Comparison of ENCODE assay signal across 12 cellular contexts in genomic region chr11:131888230-131888826, GRCh38.
DNase-seq lines count a peak whose midpoint lies in the region; ATAC-seq, FAIRE-seq and TF ChIP-seq lines count a peak whose summit lies in the region.
"Had no signal": no experiment of that assay in that cellular context is flagged by ENCODE, and none has a peak within 500 bp of the region (broad histone marks: within the 10 kb centered on the region; RNA-seq: fewer than 3 reads in every experiment).

No MANE protein-coding gene starts in this region.

- H3K4me1 ChIP-seq in BLaER1 treated with 17β-estradiol and CSF1 and Interleukin-3, amounts not matched to agents 10 nM and 100 nM = peaks cover 18 to 26% (median 23%) of the 10 kb centered on the region in 10 experiments; a peak in 19 of 20 replicates
- peaks cover 46% of the 10 kb centered on the region for H3K4me1 ChIP-seq in PC-3 (ENCODE audit: insufficient read depth, low read length)
- H3K4me1 ChIP-seq in right cardiac atrium (ENCODE audit: control insufficient read depth, insufficient read depth, low read length) = no peaks in the 10 kb centered on the region
- H3K4me1 ChIP-seq in left ventricle myocardium inferior = peaks cover 17% of the 10 kb centered on the region

- no peak for TF ChIP-seq CTCF in PC-3 (conservative IDR thresholded peaks at IDR 0.05; ENCODE audit: low read depth, low read length)
- no peak for TF ChIP-seq CTCF in epithelial cell of esophagus (IDR thresholded peaks at IDR 0.05; ENCODE audit: insufficient read depth, low read depth, low read length, missing control alignments)
- no peak for TF ChIP-seq CTCF in left ventricle myocardium inferior (IDR thresholded peaks at IDR 0.05; ENCODE audit: borderline replicate concordance)

- H3K79me2 ChIP-seq in PC-3 (ENCODE audit: low read length) = no peaks in the 10 kb centered on the region

- no peaks in the 10 kb centered on the region for H4K20me1 ChIP-seq in BLaER1 treated with 17β-estradiol and CSF1 and Interleukin-3, amounts not matched to agents 10 nM and 100 nM
- H4K20me1 ChIP-seq in PC-3 (ENCODE audit: low read length) = no peaks in the 10 kb centered on the region

- ATAC-seq in PC-3 (peak; percentile 61), GM19397 (IDR thresholded peaks at IDR 0.05; ENCODE audit: unreplicated experiment) (no peak), right cardiac atrium (no peak)

- H3K9ac ChIP-seq in BLaER1 treated with 17β-estradiol and CSF1 and Interleukin-3, amounts not matched to agents 10 nM and 100 nM = no peak overlapping the region
- H3K9ac ChIP-seq in PC-3 (ENCODE audit: low read length) = peak overlapping the region; percentile 64

- H3K27ac ChIP-seq in BLaER1 treated with 17β-estradiol and CSF1 and Interleukin-3, amounts not matched to agents 10 nM and 100 nM = peak overlapping the region in 1 of 11 experiments; percentile 26; a peak in 1 of 22 replicates
- H3K27ac ChIP-seq in PC-3 (ENCODE audit: low read length) (peak overlapping the region; percentile 87), right cardiac atrium (ENCODE audit: low read length) (no peak overlapping the region), left ventricle myocardium inferior (replicated peaks) (no peak overlapping the region)
- H3K27ac ChIP-seq: WERI-Rb-1 had no signal

- no peaks in the 10 kb centered on the region for H3K27me3 ChIP-seq in BLaER1 treated with 17β-estradiol and CSF1 and Interleukin-3, amounts not matched to agents 10 nM and 100 nM
- no peaks in the 10 kb centered on the region for H3K27me3 ChIP-seq in PC-3 (ENCODE audit: low read length)
- no peaks in the 10 kb centered on the region for H3K27me3 ChIP-seq in right cardiac atrium (ENCODE audit: control insufficient read depth, insufficient read depth)
- H3K27me3 ChIP-seq in left ventricle myocardium inferior (ENCODE audit: low read depth) = peaks cover 43% of the 10 kb centered on the region

- POLR2A ChIA-PET in PC-3 (lab: Charles Lee; ENCODE audit: unreplicated experiment) = interaction anchor here (0.9 kb wide), 1 partner anchor 36 kb away, joined by 4 read pairs; no protein-coding TSS in a partner anchor

- WGBS in right cardiac atrium = 72% methylated on average over 13 of the region's 13 CpGs

- H3F3A ChIP-seq in PC-3 (ENCODE audit: low read length, unreplicated experiment) = no peaks in the 10 kb centered on the region

- no peaks in the 10 kb centered on the region for H3K9me3 ChIP-seq in BLaER1 treated with 17β-estradiol and CSF1 and Interleukin-3, amounts not matched to agents 10 nM and 100 nM (replicated peaks in 1 of 11)
- H3K9me3 ChIP-seq in PC-3 (ENCODE audit: low read length) (no peaks in the 10 kb centered on the region), right cardiac atrium (ENCODE audit: control insufficient read depth, low read length) (no peaks in the 10 kb centered on the region), left ventricle myocardium inferior (replicated peaks) (no peaks in the 10 kb centered on the region)

- no peaks in the 10 kb centered on the region for H3K9me2 ChIP-seq in PC-3 (replicated peaks; ENCODE audit: low read length)

- no peaks in the 10 kb centered on the region for H3K36me3 ChIP-seq in BLaER1 treated with 17β-estradiol and CSF1 and Interleukin-3, amounts not matched to agents 10 nM and 100 nM
- no peaks in the 10 kb centered on the region for H3K36me3 ChIP-seq in PC-3 (ENCODE audit: low read depth, low read length)
- H3K36me3 ChIP-seq in left ventricle myocardium inferior = no peaks in the 10 kb centered on the region
- H3K36me3 ChIP-seq: WERI-Rb-1 had no signal

- CTCF ChIA-PET in PC-3 (lab: Charles Lee) = no interaction called here

- intact Hi-C loops in PC-3 (cut with micrococcal nuclease) (loop anchor here (2.0 kb wide), 2 partner anchors 36 to 176 kb away; no protein-coding TSS in a partner anchor), right cardiac atrium (cut with DNase I) (loop anchor here in 1 of 4 donors (10.0 kb wide), 1 partner anchor 236 kb away; no protein-coding TSS in a partner anchor), left ventricle myocardium inferior (cut with micrococcal nuclease) (no loop called here)

- no TSS peak for BruUV-seq in PC-3 (replicated peaks; lab: Mats Ljungman, UMichigan)

- H2AFZ ChIP-seq in PC-3 (ENCODE audit: low read length) = no peak overlapping the region

- no peak for TF ChIP-seq POLR2A in GM12891 (IDR thresholded peaks at IDR 0.05; ENCODE audit: low read depth, low read length)

- H3K4me2 ChIP-seq in BLaER1 treated with 17β-estradiol and CSF1 and Interleukin-3, amounts not matched to agents 10 nM and 100 nM = peak overlapping the region in 10 of 11 experiments; percentile 24 to 80 (median 54); a peak in 14 of 22 replicates
- H3K4me2 ChIP-seq in PC-3 (ENCODE audit: low read length) = peak overlapping the region; percentile 42

- DNase-seq in PC-3 = peak; percentile 90
- DNase-seq in epithelial cell of esophagus (ENCODE audit: low read depth) = peak; percentile 89
- peak; percentile 94 for DNase-seq in non-pigmented ciliary epithelial cell (ENCODE audit: low read depth)
- DNase-seq in right cardiac atrium = no peak
- no peak for DNase-seq in left ventricle myocardium inferior
- DNase-seq in GM12891 (ENCODE audit: insufficient read length, low spot score) = no peak
- DNase-seq: effector memory CD4-positive, alpha-beta T cell; NCI-H1694; stimulated activated CD8-positive, alpha-beta memory T cell treated with anti-CD3 and anti-CD28 coated beads, Interleukin-4, amount 100 ng/mL, for 48 hours; WERI-Rb-1 had no signal

- H3K4me3 ChIP-seq in BLaER1 treated with 17β-estradiol and CSF1 and Interleukin-3, amounts not matched to agents 10 nM and 100 nM = no peak overlapping the region
- H3K4me3 ChIP-seq in PC-3 (ENCODE audit: low read length) (no peak overlapping the region), epithelial cell of esophagus (ENCODE audit: low read length) (no peak overlapping the region), right cardiac atrium (ENCODE audit: low read length) (no peak overlapping the region), left ventricle myocardium inferior (no peak overlapping the region)

- FAIRE-seq in GM12891 (lab: Jason Lieb, UNC) = no peak

TF ChIP-seq in GM12891, 5 proteins besides CTCF, POLR2A, EP300 and RAD21:
- TF ChIP-seq SPI1 (IDR thresholded peaks at IDR 0.05; ENCODE audit: low read depth, low read length) (no peak), POU2F2 (IDR thresholded peaks at IDR 0.05; ENCODE audit: low read depth, low read length) (no peak), PAX5 (IDR thresholded peaks at IDR 0.05; ENCODE audit: insufficient read depth, low read length, severe bottlenecking) (no peak), TAF1 (IDR thresholded peaks at IDR 0.05; ENCODE audit: low read depth, low read length) (no peak), POLR2AphosphoS5 (IDR thresholded peaks at IDR 0.05; ENCODE audit: low read depth, low read length) (no peak)
TF ChIP-seq in GM12891: peak in this region for 0.

Comparison
In these comparisons a context has a peak if more than half of its experiments do, and no peak if none do; other contexts are left out.
1. DNase-seq: peak in PC-3 (single experiment), epithelial cell of esophagus (single experiment) and non-pigmented ciliary epithelial cell (single experiment); none in right cardiac atrium (0 of 3), left ventricle myocardium inferior (single experiment) and GM12891 (single experiment).